ENCODE assay signal across 21 cellular contexts in genomic region chr16:81136331-81137011, GRCh38. TPM values are rescaled to one million over a fixed set of nuclear protein-coding genes. Genes with fewer than 3 reads are reported as not detected.
A peak's percentile ranks its signal among the peaks of the same experiment; 100 is the strongest.
DNase-seq lines count a peak whose midpoint lies in the region; ATAC-seq and TF ChIP-seq lines count a peak whose summit lies in the region.
"Had no signal": no experiment of that assay in that cellular context is flagged by ENCODE, and none has a peak within 500 bp of the region (broad histone marks: within the 10 kb centered on the region; RNA-seq: fewer than 3 reads in every experiment).

No MANE protein-coding gene starts in this region.

- H3K27me3 ChIP-seq in fibroblast of lung (ENCODE audit: control insufficient read depth, insufficient read depth, low read length), result no peaks in the 10 kb centered on the region
- H3K27me3 ChIP-seq in CD4-positive, alpha-beta memory T cell (ENCODE audit: insufficient read depth, low read length), result no peaks in the 10 kb centered on the region
- H3K27me3 ChIP-seq: cardiac muscle cell, heart right ventricle, uterus had no signal

- no peaks in the 10 kb centered on the region for H3K36me3 ChIP-seq in fibroblast of lung (ENCODE audit: control insufficient read depth, insufficient read depth, low read length)
- H3K36me3 ChIP-seq in CD4-positive, alpha-beta memory T cell (ENCODE audit: insufficient read depth, low read length), result no peaks in the 10 kb centered on the region
- H3K36me3 ChIP-seq: cardiac muscle cell, uterus had no signal

- no peak overlapping the region for H3K27ac ChIP-seq in fibroblast of lung (ENCODE audit: insufficient read depth, low read length)
- no peak overlapping the region for H3K27ac ChIP-seq in CD4-positive, alpha-beta memory T cell (ENCODE audit: low read depth, low read length)
- H3K27ac ChIP-seq: cardiac muscle cell, epithelial cell of prostate, heart right ventricle, parathyroid adenoma had no signal

- CTCF ChIA-PET in CD4-positive, alpha-beta memory T cell (lab: Charles Lee; ENCODE audit: partially characterized antibody), result no interaction called here

- peaks cover 0 to 2% of the 10 kb centered on the region in 2 donors for H3K27me3 Mint-ChIP-seq in CD4-positive, alpha-beta memory T cell
- H3K27me3 Mint-ChIP-seq: B cell had no signal

- DNase-seq in AG20443 (ENCODE audit: low spot score), result peak; percentile 37
- peak; percentile 45 for DNase-seq in NCI-H69 (lab: John Stamatoyannopoulos, UW)
- no peak for DNase-seq in fibroblast of lung (ENCODE audit: low read depth in 2 of 2)
- peak in 43 of 56 donors; percentile 6 to 82 (median 38) for DNase-seq in nucleus accumbens (lab: John Stamatoyannopoulos, UW)
- no peak for DNase-seq in SW 1271 (lab: John Stamatoyannopoulos, UW)
- no peak for DNase-seq in CD4-positive, alpha-beta memory T cell
- DNase-seq: activated gamma-delta T cell, DND-41, heart right ventricle, NCI-H1105, NCI-H82, Right ventricle myocardium superior, uterus had no signal

- intact Hi-C loops in CD4-positive, alpha-beta memory T cell (cut with micrococcal nuclease), result no loop called here

- no peaks in the 10 kb centered on the region for H3K4me1 ChIP-seq in fibroblast of lung (ENCODE audit: control insufficient read depth, extremely low read depth, insufficient read depth, low read length)
- H3K4me1 ChIP-seq in CD4-positive, alpha-beta memory T cell (ENCODE audit: insufficient read depth, low read length), result no peaks in the 10 kb centered on the region
- H3K4me1 ChIP-seq: heart right ventricle, parathyroid adenoma, uterus had no signal

- peak overlapping the region; percentile 61 for H3K4me2 ChIP-seq in fibroblast of lung (ENCODE audit: extremely low read depth, insufficient read depth, low read length)

- ATAC-seq in HG03378 (IDR thresholded peaks at IDR 0.05; ENCODE audit: unreplicated experiment) (no peak), HG03280 (IDR thresholded peaks at IDR 0.05; ENCODE audit: unreplicated experiment) (no peak)
- ATAC-seq: heart right ventricle had no signal

- H3K9ac ChIP-seq in fibroblast of lung (ENCODE audit: insufficient read depth, low read length), result no peak overlapping the region
- H3K9ac ChIP-seq: parathyroid adenoma had no signal

- H3K79me2 ChIP-seq in fibroblast of lung (ENCODE audit: control insufficient read depth, insufficient read depth, low read length), result no peaks in the 10 kb centered on the region
- H3K79me2 ChIP-seq: parathyroid adenoma had no signal

- H3K9me3 Mint-ChIP-seq in CD4-positive, alpha-beta memory T cell, result no peaks in the 10 kb centered on the region

- H2AFZ ChIP-seq in fibroblast of lung (ENCODE audit: low read length), result peak overlapping the region; percentile 42
- H2AFZ ChIP-seq: parathyroid adenoma had no signal

- no peaks in the 10 kb centered on the region for H3K36me3 Mint-ChIP-seq in CD4-positive, alpha-beta memory T cell

- H3K27ac Mint-ChIP-seq in CD4-positive, alpha-beta memory T cell, result no peak overlapping the region
- H3K27ac Mint-ChIP-seq: B cell had no signal

- peak overlapping the region in 1 of 4 experiments; percentile 27 for H3K4me3 ChIP-seq in fibroblast of lung (replicated peaks in 1 of 4; ENCODE audit: control extremely low read depth in 1 of 4, insufficient read depth in 1 of 4, low read depth in 3 of 4, low read length in 4 of 4)
- H3K4me3 ChIP-seq in CD4-positive, alpha-beta memory T cell (ENCODE audit: low read length in 2 of 2), result no peak overlapping the region
- H3K4me3 ChIP-seq: cardiac muscle cell, heart right ventricle, lung, uterus had no signal

- POLR2A ChIA-PET in CD4-positive, alpha-beta memory T cell (lab: Charles Lee; ENCODE audit: partially characterized antibody), result no interaction called here

- H4K20me1 ChIP-seq in fibroblast of lung (ENCODE audit: control insufficient read depth, extremely low read depth, insufficient read depth, low read length), result no peaks in the 10 kb centered on the region

- no peak overlapping the region for H3K4me3 Mint-ChIP-seq in CD4-positive, alpha-beta memory T cell
- H3K4me3 Mint-ChIP-seq: B cell had no signal

- H3K4me1 Mint-ChIP-seq in CD4-positive, alpha-beta memory T cell, result no peaks in the 10 kb centered on the region
- H3K4me1 Mint-ChIP-seq: B cell had no signal

- no peaks in the 10 kb centered on the region for H3K9me3 ChIP-seq in fibroblast of lung (ENCODE audit: control insufficient read depth, insufficient read depth, low read depth, low read length)
- no peaks in the 10 kb centered on the region for H3K9me3 ChIP-seq in CD4-positive, alpha-beta memory T cell (ENCODE audit: control insufficient read depth in 1 of 2, low read length in 2 of 2)
- H3K9me3 ChIP-seq: heart right ventricle, uterus had no signal

- TF ChIP-seq CTCF in fibroblast of lung (conservative IDR thresholded peaks at IDR 0.05 in 1 of 2, IDR thresholded peaks at IDR 0.05 in 1 of 2; ENCODE audit: low read depth in 1 of 2, low read length in 2 of 2), result no peak

RNA-seq across cellular contexts. Expression of gene GCSH, which starts 40.3 kb away (rescaled TPM):
- 15.0 and 15.4 TPM in 2 replicates for total RNA-seq in fibroblast of lung
- polyA plus RNA-seq in fibroblast of lung, result 29.9 and 30.3 TPM in 2 replicates
- 31.4 and 33.5 TPM in 2 replicates for polyA plus RNA-seq in fibroblast of lung (2012)
- polyA minus RNA-seq in fibroblast of lung (ENCODE audit: low replicate concordance), result not detected in 2 replicates
- 1 to 10 TPM; 3.5 to 4.9 TPM for total RNA-seq in CD4-positive, alpha-beta memory T cell
- 1 to 10 TPM; 4.7 to 8.0 TPM for polyA plus RNA-seq in CD4-positive, alpha-beta memory T cell

RNA-seq across cellular contexts. Expression of gene C16orf46, which starts 59.4 kb away (rescaled TPM):
- total RNA-seq in fibroblast of lung, result 0.51 TPM in 1 of 2 replicates, not detected in the other
- 0.24 and 0.33 TPM in 2 replicates for polyA plus RNA-seq in fibroblast of lung
- 0.14 and 0.15 TPM in 2 replicates for polyA plus RNA-seq in fibroblast of lung (2012)
- polyA minus RNA-seq in fibroblast of lung (ENCODE audit: low replicate concordance), result not detected in 2 replicates
- total RNA-seq in CD4-positive, alpha-beta memory T cell, result under 1 TPM in 1 of 2 experiments, not detected in 1; 0.29 TPM
- polyA plus RNA-seq in CD4-positive, alpha-beta memory T cell, result under 1 TPM in 1 of 2 donors, not detected in 1; 0.49 TPM
- total RNA-seq: B cell, HT1080 had no signal

Comparison
In these comparisons a context has a peak if more than half of its experiments do, and no peak if none do; other contexts are left out.
1. DNase-seq: peak in AG20443 (single experiment), NCI-H69 (single experiment) and nucleus accumbens (43 of 56); none in fibroblast of lung (0 of 2), SW 1271 (0 of 2) and CD4-positive, alpha-beta memory T cell (0 of 5).